40 cellular contexts compared by ENCODE assay signal in genomic region chr7:89926721-89927120, GRCh38.
"Had no signal": no experiment of that assay in that cellular context is flagged by ENCODE, and none has a peak within 500 bp of the region (broad histone marks: within the 10 kb centered on the region; RNA-seq: fewer than 3 reads in every experiment).

No MANE protein-coding gene starts in this region.

- H3K36me3 Mint-ChIP-seq: activated CD4-positive, alpha-beta memory T cell treated with anti-CD3 and anti-CD28 coated beads for 36 hours; activated CD8-positive, alpha-beta memory T cell treated with anti-CD3 and anti-CD28 coated beads, Interleukin-2, amount 10 ng/mL, durations not matched to agents 7 days and 5 days; activated naive CD4-positive, alpha-beta T cell treated with anti-CD3 and anti-CD28 coated beads, Interleukin-2, amount 50 U/mL, for 24 hours; activated naive CD8-positive, alpha-beta T cell treated with anti-CD3 and anti-CD28 coated beads, Interleukin-2, amount 10 ng/mL, durations not matched to agents 7 days and 5 days had no signal

- H3K4me3 ChIP-seq: body of pancreas, breast epithelium, MG63, Peyer's patch, SJSA1 had no signal

- ATAC-seq: activated CD4-positive, alpha-beta T cell treated with anti-CD3 and anti-CD28 coated beads for 36 hours; activated CD4-positive, CD25-positive, alpha-beta regulatory T cell treated with anti-CD3 and anti-CD28 coated beads, Interleukin-2, amount 50 U/mL, for 24 hours; activated CD8-positive, alpha-beta memory T cell treated with anti-CD3 and anti-CD28 coated beads, Interleukin-2, amount 10 ng/mL, durations not matched to agents 7 days and 5 days; activated T-helper 17 cell treated with anti-CD3 and anti-CD28 coated beads, Interleukin-2, amount 50 U/mL, for 72 hours; body of pancreas; PC-3; WTC11 had no signal

- H3K9me3 Mint-ChIP-seq: activated CD4-positive, alpha-beta memory T cell treated with anti-CD3 and anti-CD28 coated beads for 36 hours; activated naive CD4-positive, alpha-beta T cell treated with anti-CD3 and anti-CD28 coated beads, Interleukin-2, amount 50 U/mL, for 24 hours; activated T-helper 17 cell treated with anti-CD3 and anti-CD28 coated beads, Interleukin-2, amount 50 U/mL, for 72 hours had no signal

- H3K27ac ChIP-seq: body of pancreas, breast epithelium, Peyer's patch, SJSA1 had no signal

- H3K9me3 ChIP-seq: body of pancreas, breast epithelium, MG63, SJSA1, SK-N-SH had no signal

- H3K4me1 ChIP-seq: body of pancreas, breast epithelium, Peyer's patch, SJSA1 had no signal

- H3K27me3 Mint-ChIP-seq: activated CD4-positive, alpha-beta memory T cell treated with anti-CD3 and anti-CD28 coated beads for 36 hours; activated CD4-positive, alpha-beta T cell treated with anti-CD3 and anti-CD28 coated beads for 36 hours; activated CD8-positive, alpha-beta memory T cell treated with anti-CD3 and anti-CD28 coated beads, Interleukin-2, amount 10 ng/mL, durations not matched to agents 7 days and 5 days; activated naive CD4-positive, alpha-beta T cell treated with anti-CD3 and anti-CD28 coated beads, Interleukin-2, amount 50 U/mL, for 24 hours; activated T-helper 17 cell treated with anti-CD3 and anti-CD28 coated beads, Interleukin-2, amount 50 U/mL, for 72 hours had no signal

- H3K4me3 Mint-ChIP-seq: activated CD4-positive, alpha-beta memory T cell treated with anti-CD3 and anti-CD28 coated beads for 36 hours; activated CD4-positive, alpha-beta T cell treated with anti-CD3 and anti-CD28 coated beads for 36 hours; activated CD8-positive, alpha-beta memory T cell treated with anti-CD3 and anti-CD28 coated beads, Interleukin-2, amount 10 ng/mL, durations not matched to agents 7 days and 5 days; activated naive CD4-positive, alpha-beta T cell treated with anti-CD3 and anti-CD28 coated beads, Interleukin-2, amount 50 U/mL, for 24 hours; activated naive CD8-positive, alpha-beta T cell treated with anti-CD3 and anti-CD28 coated beads, Interleukin-2, amount 10 ng/mL, durations not matched to agents 7 days and 5 days; activated T-helper 17 cell treated with anti-CD3 and anti-CD28 coated beads, Interleukin-2, amount 50 U/mL, for 72 hours; T-helper 1 cell treated with Interleukin-12 subunit alpha and Interleukin-12 subunit beta and Interleukin-4 antibody, amounts not matched to agents 30 μg/mL and 1 μg/mL, for 36 hours; T-helper 2 cell treated with Interferon-gamma antibody and Interleukin-4, amounts not matched to agents 5 μg/mL and 100 μg/mL, for 36 hours; WTC11 had no signal

- H3K27me3 ChIP-seq: body of pancreas, breast epithelium, MG63, Peyer's patch, SJSA1 had no signal

- H3K4me1 Mint-ChIP-seq: activated CD4-positive, alpha-beta T cell treated with anti-CD3 and anti-CD28 coated beads for 36 hours; activated CD8-positive, alpha-beta memory T cell treated with anti-CD3 and anti-CD28 coated beads, Interleukin-2, amount 10 ng/mL, durations not matched to agents 7 days and 5 days; activated naive CD4-positive, alpha-beta T cell treated with anti-CD3 and anti-CD28 coated beads, Interleukin-2, amount 50 U/mL, for 24 hours; activated naive CD8-positive, alpha-beta T cell treated with anti-CD3 and anti-CD28 coated beads, Interleukin-2, amount 10 ng/mL, durations not matched to agents 7 days and 5 days; activated T-helper 17 cell treated with anti-CD3 and anti-CD28 coated beads, Interleukin-2, amount 50 U/mL, for 72 hours; WTC11 had no signal

- DNase-seq: activated CD4-positive, alpha-beta memory T cell treated with anti-CD3 and anti-CD28 coated beads for 36 hours; activated CD4-positive, alpha-beta T cell treated with anti-CD3 and anti-CD28 coated beads for 36 hours; activated CD4-positive, alpha-beta T cell treated with anti-CD3 and anti-CD28 coated beads, Interleukin-2, amount 50 U/mL, for 1 hour; activated CD8-positive, alpha-beta memory T cell treated with anti-CD3 and anti-CD28 coated beads for 24 hours; activated CD8-positive, alpha-beta memory T cell treated with anti-CD3 and anti-CD28 coated beads, Interleukin-2, amount 10 ng/mL, durations not matched to agents 7 days and 5 days; activated CD8-positive, alpha-beta memory T cell treated with anti-CD3 and anti-CD28 coated beads, Interleukin-2, amount 50 U/mL, for 48 hours; activated effector memory CD4-positive, alpha-beta T cell treated with anti-CD3 and anti-CD28 coated beads, Interleukin-2, amount 50 U/mL, for 16 hours; activated naive CD4-positive, alpha-beta T cell treated with Interleukin-2 at 50 U/mL for 16 hours; activated naive CD8-positive, alpha-beta T cell treated with anti-CD3 and anti-CD28 coated beads, Interleukin-2, amount 10 ng/mL, durations not matched to agents 7 days and 5 days; activated T-cell treated with anti-CD3 and anti-CD28 coated beads, Interleukin-2, amount 50 U/mL, for 48 hours; amygdala; body of pancreas; cerebellar nuclear complex; Kasumi-1; KG1; MG63; MV-4-11; NCI-H1092; NCI-H1436 treated with DMSO at 0.1 percent for 48 hours; NCI-H1694 treated with DMSO at 0.1 percent for 48 hours; NCI-H2029; NCI-H2171 treated with DMSO at 0.1 percent for 48 hours; NCI-H2227 treated with DMSO at 0.1 percent for 48 hours; NCI-H510A treated with DMSO at 0.1 percent for 48 hours; NCI-H526 treated with DMSO at 0.1 percent for 48 hours; NCI-H774; NK-92 treated with Interleukin-12 subunit alpha and Interleukin-12 subunit beta, amount 100 ng/mL, for 24 hours; PC-3; Peyer's patch; RPMI8226; SHP77 treated with DMSO at 0.1 percent for 48 hours; SK-N-SH had no signal

- H3K27ac Mint-ChIP-seq: activated CD4-positive, alpha-beta memory T cell treated with anti-CD3 and anti-CD28 coated beads for 36 hours; activated CD4-positive, alpha-beta T cell treated with anti-CD3 and anti-CD28 coated beads for 36 hours; activated CD8-positive, alpha-beta memory T cell treated with anti-CD3 and anti-CD28 coated beads, Interleukin-2, amount 10 ng/mL, durations not matched to agents 7 days and 5 days; activated naive CD4-positive, alpha-beta T cell treated with anti-CD3 and anti-CD28 coated beads, Interleukin-2, amount 50 U/mL, for 24 hours; activated naive CD8-positive, alpha-beta T cell treated with anti-CD3 and anti-CD28 coated beads, Interleukin-2, amount 10 ng/mL, durations not matched to agents 7 days and 5 days; activated T-helper 17 cell treated with anti-CD3 and anti-CD28 coated beads, Interleukin-2, amount 50 U/mL, for 72 hours; T-helper 1 cell treated with Interleukin-12 subunit alpha and Interleukin-12 subunit beta and Interleukin-4 antibody, amounts not matched to agents 30 μg/mL and 1 μg/mL, for 36 hours; T-helper 2 cell treated with Interferon-gamma antibody and Interleukin-4, amounts not matched to agents 5 μg/mL and 100 μg/mL, for 36 hours; WTC11 had no signal

- H3K36me3 ChIP-seq: breast epithelium, MG63, Peyer's patch, SJSA1 had no signal
